23 cellular contexts compared by ENCODE assay signal in genomic region chr10:18976681-18977251, GRCh38.
"Had no signal": no experiment of that assay in that cellular context is flagged by ENCODE, and none has a peak within 500 bp of the region (broad histone marks: within the 10 kb centered on the region; RNA-seq: fewer than 3 reads in every experiment).

No MANE protein-coding gene starts in this region.

- H3K4me1 ChIP-seq: left ventricle myocardium inferior, spleen, tibial nerve, vagina had no signal

- H3K4me3 ChIP-seq: left ventricle myocardium inferior, lung, ovary, skin epidermis, spleen, tibial nerve, vagina had no signal

- DNase-seq: hypothalamus; immature natural killer cell; kidney; left ventricle myocardium inferior; mesendoderm; naive B cell; natural killer cell; nephron progenitor cell; ovary; retina; right cardiac atrium; spleen; stimulated activated CD4-positive, alpha-beta T cell treated with anti-CD3 and anti-CD28 coated beads, Interleukin-4, amount 100 ng/mL, for 4 hours; stimulated activated CD8-positive, alpha-beta memory T cell treated with anti-CD3 and anti-CD28 coated beads, Interleukin-4, amount 100 ng/mL, for 48 hours; stimulated activated naive CD4-positive, alpha-beta T cell treated with Interleukin-2 at 50 U/mL for 16 hours; stimulated activated naive CD8-positive, alpha-beta T cell treated with anti-CD3 and anti-CD28 coated beads, Interleukin-15, amount 100 ng/mL, for 72 hours; substantia nigra had no signal

- ATAC-seq: natural killer cell; right cardiac atrium; sciatic nerve; stimulated activated memory B cell treated with anti-CD40 and anti-IgM and Interleukin-4, amounts not matched to agents 10 μg/mL and 1 μg/mL and 100 μg/mL, for 72 hours; stimulated activated naive CD8-positive, alpha-beta T cell treated with anti-CD3 and anti-CD28 coated beads, Interleukin-15, amount 100 ng/mL, for 72 hours had no signal

- H3K27ac ChIP-seq: left ventricle myocardium inferior, ovary, skin epidermis, spleen, tibial nerve, vagina had no signal

- H3K36me3 ChIP-seq: left ventricle myocardium inferior, ovary, spleen, tibial nerve, vagina had no signal

- H3K27me3 ChIP-seq: ovary, spleen, tibial nerve, vagina had no signal

- H3K9me3 ChIP-seq: ovary, vagina had no signal
